1 cellular context compared by ENCODE assay signal in the genomic region with DNA sequence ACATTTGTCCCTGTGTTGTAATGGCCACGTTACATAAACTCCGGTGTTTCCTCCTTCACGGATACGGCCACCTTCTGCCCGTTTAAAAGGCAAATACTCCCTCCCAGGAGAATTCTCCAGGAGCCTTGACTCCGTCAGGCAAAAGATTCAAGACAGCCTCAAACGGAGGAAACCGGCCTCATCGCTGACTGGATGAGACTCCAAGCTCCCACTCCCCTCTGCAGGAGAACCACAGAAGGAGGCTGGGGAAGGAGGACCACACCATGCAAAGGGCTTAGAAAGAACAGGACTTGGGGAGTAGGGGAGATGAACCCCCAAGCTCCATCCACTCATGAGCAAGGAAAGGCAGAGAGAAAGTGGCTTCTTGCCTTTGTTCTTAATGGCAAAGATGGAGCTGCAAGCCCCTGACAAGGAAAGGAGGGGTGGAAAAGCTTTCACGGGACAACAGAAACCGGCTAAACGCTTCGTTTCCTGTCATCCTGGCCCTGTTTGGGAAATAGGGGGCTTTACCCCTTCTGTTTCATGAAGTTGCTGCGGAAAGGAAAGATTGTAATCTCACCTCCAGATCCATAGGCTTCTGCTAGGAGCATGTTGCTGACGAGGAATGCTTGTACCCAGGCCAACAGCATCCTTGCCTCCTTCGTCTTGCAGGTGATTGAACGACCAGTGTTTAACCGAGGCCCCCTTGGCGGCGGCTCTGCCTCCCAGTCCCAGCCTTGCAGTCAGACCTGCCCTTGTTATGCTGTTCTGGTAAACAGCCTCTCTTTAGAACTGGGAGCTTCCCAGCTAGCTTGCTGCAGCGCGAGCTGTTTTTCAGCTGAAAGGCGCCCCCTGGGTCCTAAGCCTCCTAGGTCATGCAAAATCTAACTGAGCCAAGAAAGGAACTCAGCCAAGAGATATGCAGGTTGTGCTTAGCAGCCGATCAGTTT.
A peak's percentile ranks its signal among the peaks of the same experiment; 100 is the strongest.
TF ChIP-seq lines count a peak whose summit lies in the region.

A gene with protein sequence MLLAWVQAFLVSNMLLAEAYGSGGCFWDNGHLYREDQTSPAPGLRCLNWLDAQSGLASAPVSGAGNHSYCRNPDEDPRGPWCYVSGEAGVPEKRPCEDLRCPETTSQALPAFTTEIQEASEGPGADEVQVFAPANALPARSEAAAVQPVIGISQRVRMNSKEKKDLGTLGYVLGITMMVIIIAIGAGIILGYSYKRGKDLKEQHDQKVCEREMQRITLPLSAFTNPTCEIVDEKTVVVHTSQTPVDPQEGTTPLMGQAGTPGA (minus strand): TSS at position 773 of the 929 bp plus-strand sequence. CDS start 144 bp downstream, at position 629.

TF ChIP-seq in HepG2, 621 proteins besides CTCF, POLR2A, EP300 and RAD21 (continued from another document and continues in another):
- TF ChIP-seq, protein P1, sequence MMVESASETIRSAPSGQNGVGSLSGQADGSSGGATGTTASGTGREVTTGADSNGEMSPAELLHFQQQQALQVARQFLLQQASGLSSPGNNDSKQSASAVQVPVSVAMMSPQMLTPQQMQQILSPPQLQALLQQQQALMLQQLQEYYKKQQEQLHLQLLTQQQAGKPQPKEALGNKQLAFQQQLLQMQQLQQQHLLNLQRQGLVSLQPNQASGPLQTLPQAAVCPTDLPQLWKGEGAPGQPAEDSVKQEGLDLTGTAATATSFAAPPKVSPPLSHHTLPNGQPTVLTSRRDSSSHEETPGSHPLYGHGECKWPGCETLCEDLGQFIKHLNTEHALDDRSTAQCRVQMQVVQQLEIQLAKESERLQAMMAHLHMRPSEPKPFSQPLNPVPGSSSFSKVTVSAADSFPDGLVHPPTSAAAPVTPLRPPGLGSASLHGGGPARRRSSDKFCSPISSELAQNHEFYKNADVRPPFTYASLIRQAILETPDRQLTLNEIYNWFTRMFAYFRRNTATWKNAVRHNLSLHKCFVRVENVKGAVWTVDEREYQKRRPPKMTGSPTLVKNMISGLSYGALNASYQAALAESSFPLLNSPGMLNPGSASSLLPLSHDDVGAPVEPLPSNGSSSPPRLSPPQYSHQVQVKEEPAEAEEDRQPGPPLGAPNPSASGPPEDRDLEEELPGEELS (CRISPR knock-in tag; IDR thresholded peaks at IDR 0.05), result peak; percentile 73
- TF ChIP-seq MEF2D (CRISPR knock-in tag; IDR thresholded peaks at IDR 0.05) (no peak), FOXA3 (CRISPR knock-in tag; IDR thresholded peaks at IDR 0.05) (peak; percentile 72), ZSCAN20 (CRISPR knock-in tag; IDR thresholded peaks at IDR 0.05; ENCODE audit: borderline replicate concordance) (no peak), ZNF777 (CRISPR knock-in tag; IDR thresholded peaks at IDR 0.05) (no peak), U2AF1 (optimal IDR thresholded peaks at IDR 0.05; ENCODE audit: low read depth, low read length) (no peak), RXRB (CRISPR knock-in tag; IDR thresholded peaks at IDR 0.05; ENCODE audit: borderline replicate concordance) (peak; percentile 63; the same call in 1 of the 2 replicates), SMC3 (IDR thresholded peaks at IDR 0.05; ENCODE audit: low read length) (peak; percentile 39; the same call in 1 of the 2 replicates), KDM1A (CRISPR knock-in tag; IDR thresholded peaks at IDR 0.05) (no peak), MEIS1 (CRISPR knock-in tag; IDR thresholded peaks at IDR 0.05; ENCODE audit: borderline replicate concordance) (0 out of 2 replicates have a peak, but pooled peaks have one; percentile 57), ZNF331 (CRISPR knock-in tag; IDR thresholded peaks at IDR 0.05) (0 out of 2 replicates have a peak, but pooled peaks have one; percentile 33), HNF4A (CRISPR knock-in tag; IDR thresholded peaks at IDR 0.05) (0 out of 2 replicates have a peak, but pooled peaks have one; percentile 23), ZNF605 (CRISPR knock-in tag; IDR thresholded peaks at IDR 0.05) (peak; percentile 32; the same call in 1 of the 2 replicates), ZNF883 (CRISPR knock-in tag; IDR thresholded peaks at IDR 0.05; ENCODE audit: not compliant biosample characterization) (no peak), FOXP1 (IDR thresholded peaks at IDR 0.05) (no peak), FOXP1 (CRISPR knock-in tag; IDR thresholded peaks at IDR 0.05) (peak; percentile 75), ZNF335 (CRISPR knock-in tag; IDR thresholded peaks at IDR 0.05) (no peak), ZMYM3 (CRISPR knock-in tag; IDR thresholded peaks at IDR 0.05) (peak; percentile 92), ARID2 (CRISPR knock-in tag; IDR thresholded peaks at IDR 0.05; ENCODE audit: borderline replicate concordance) (0 out of 2 replicates have a peak, but pooled peaks have one; percentile 64), ZFY (CRISPR knock-in tag; IDR thresholded peaks at IDR 0.05) (peak; percentile 34; the same call in 1 of the 2 replicates), KAT7 (CRISPR knock-in tag; IDR thresholded peaks at IDR 0.05; ENCODE audit: borderline replicate concordance) (no peak), ATM (IDR thresholded peaks at IDR 0.05; ENCODE audit: borderline replicate concordance) (no peak), ZMYM4 (CRISPR knock-in tag; IDR thresholded peaks at IDR 0.05) (peak; percentile 48; the same call in 1 of the 2 replicates), ZNF292 (CRISPR knock-in tag; IDR thresholded peaks at IDR 0.05; ENCODE audit: borderline replicate concordance, low read depth) (peak; percentile 92; the same call in 1 of the 2 replicates), SNAPC2 (CRISPR knock-in tag; IDR thresholded peaks at IDR 0.05) (peak; percentile 74; the same call in 1 of the 2 replicates), FOSL2 (CRISPR knock-in tag; IDR thresholded peaks at IDR 0.05) (peak; percentile 29; the same call in 1 of the 2 replicates), PHF8 (CRISPR knock-in tag; IDR thresholded peaks at IDR 0.05) (0 out of 2 replicates have a peak, but pooled peaks have one; percentile 24), ARNTL (CRISPR knock-in tag; IDR thresholded peaks at IDR 0.05) (no peak; the same call in none of the 2 replicates), ETV5 (CRISPR knock-in tag; IDR thresholded peaks at IDR 0.05; ENCODE audit: borderline replicate concordance) (peak; percentile 34; the same call in 1 of the 2 replicates), NR1H2 (CRISPR knock-in tag; IDR thresholded peaks at IDR 0.05; ENCODE audit: borderline replicate concordance, low read depth) (no peak), CEBPG (CRISPR knock-in tag; IDR thresholded peaks at IDR 0.05) (0 out of 2 replicates have a peak, but pooled peaks have one; percentile 3), ZNF430 (CRISPR knock-in tag; IDR thresholded peaks at IDR 0.05) (0 out of 2 replicates have a peak, but pooled peaks have one; percentile 51), CCDC6 (CRISPR knock-in tag; IDR thresholded peaks at IDR 0.05) (peak; percentile 58; the same call in 1 of the 2 replicates), SALL1 (CRISPR knock-in tag; IDR thresholded peaks at IDR 0.05) (peak; percentile 70; the same call in 1 of the 2 replicates), NR2F2 (IDR thresholded peaks at IDR 0.05; ENCODE audit: borderline replicate concordance, low read depth) (no peak), MTA1 (CRISPR knock-in tag; IDR thresholded peaks at IDR 0.05; ENCODE audit: borderline replicate concordance) (0 out of 2 replicates have a peak, but pooled peaks have one; percentile 24)
- TF ChIP-seq, protein P2, sequence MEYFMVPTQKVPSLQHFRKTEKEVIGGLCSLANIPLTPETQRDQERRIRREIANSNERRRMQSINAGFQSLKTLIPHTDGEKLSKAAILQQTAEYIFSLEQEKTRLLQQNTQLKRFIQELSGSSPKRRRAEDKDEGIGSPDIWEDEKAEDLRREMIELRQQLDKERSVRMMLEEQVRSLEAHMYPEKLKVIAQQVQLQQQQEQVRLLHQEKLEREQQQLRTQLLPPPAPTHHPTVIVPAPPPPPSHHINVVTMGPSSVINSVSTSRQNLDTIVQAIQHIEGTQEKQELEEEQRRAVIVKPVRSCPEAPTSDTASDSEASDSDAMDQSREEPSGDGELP (IDR thresholded peaks at IDR 0.05; ENCODE audit: borderline replicate concordance, low read depth), result peak; percentile 71; the same call in 1 of the 2 replicates
- TF ChIP-seq, protein P3, sequence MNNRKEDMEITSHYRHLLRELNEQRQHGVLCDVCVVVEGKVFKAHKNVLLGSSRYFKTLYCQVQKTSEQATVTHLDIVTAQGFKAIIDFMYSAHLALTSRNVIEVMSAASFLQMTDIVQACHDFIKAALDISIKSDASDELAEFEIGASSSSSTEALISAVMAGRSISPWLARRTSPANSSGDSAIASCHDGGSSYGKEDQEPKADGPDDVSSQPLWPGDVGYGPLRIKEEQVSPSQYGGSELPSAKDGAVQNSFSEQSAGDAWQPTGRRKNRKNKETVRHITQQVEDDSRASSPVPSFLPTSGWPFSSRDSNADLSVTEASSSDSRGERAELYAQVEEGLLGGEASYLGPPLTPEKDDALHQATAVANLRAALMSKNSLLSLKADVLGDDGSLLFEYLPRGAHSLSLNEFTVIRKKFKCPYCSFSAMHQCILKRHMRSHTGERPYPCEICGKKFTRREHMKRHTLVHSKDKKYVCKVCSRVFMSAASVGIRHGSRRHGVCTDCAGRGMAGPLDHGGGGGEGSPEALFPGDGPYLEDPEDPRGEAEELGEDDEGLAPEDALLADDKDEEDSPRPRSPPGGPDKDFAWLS (CRISPR knock-in tag; IDR thresholded peaks at IDR 0.05; ENCODE audit: borderline replicate concordance), result peak; percentile 49; the same call in 1 of the 2 replicates
- TF ChIP-seq, protein P4, sequence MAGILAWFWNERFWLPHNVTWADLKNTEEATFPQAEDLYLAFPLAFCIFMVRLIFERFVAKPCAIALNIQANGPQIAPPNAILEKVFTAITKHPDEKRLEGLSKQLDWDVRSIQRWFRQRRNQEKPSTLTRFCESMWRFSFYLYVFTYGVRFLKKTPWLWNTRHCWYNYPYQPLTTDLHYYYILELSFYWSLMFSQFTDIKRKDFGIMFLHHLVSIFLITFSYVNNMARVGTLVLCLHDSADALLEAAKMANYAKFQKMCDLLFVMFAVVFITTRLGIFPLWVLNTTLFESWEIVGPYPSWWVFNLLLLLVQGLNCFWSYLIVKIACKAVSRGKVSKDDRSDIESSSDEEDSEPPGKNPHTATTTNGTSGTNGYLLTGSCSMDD (CRISPR knock-in tag; IDR thresholded peaks at IDR 0.05), result no peak
- TF ChIP-seq, protein P5, sequence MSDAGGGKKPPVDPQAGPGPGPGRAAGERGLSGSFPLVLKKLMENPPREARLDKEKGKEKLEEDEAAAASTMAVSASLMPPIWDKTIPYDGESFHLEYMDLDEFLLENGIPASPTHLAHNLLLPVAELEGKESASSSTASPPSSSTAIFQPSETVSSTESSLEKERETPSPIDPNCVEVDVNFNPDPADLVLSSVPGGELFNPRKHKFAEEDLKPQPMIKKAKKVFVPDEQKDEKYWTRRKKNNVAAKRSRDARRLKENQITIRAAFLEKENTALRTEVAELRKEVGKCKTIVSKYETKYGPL (CRISPR knock-in tag; IDR thresholded peaks at IDR 0.05), result no peak
- TF ChIP-seq, protein P6, sequence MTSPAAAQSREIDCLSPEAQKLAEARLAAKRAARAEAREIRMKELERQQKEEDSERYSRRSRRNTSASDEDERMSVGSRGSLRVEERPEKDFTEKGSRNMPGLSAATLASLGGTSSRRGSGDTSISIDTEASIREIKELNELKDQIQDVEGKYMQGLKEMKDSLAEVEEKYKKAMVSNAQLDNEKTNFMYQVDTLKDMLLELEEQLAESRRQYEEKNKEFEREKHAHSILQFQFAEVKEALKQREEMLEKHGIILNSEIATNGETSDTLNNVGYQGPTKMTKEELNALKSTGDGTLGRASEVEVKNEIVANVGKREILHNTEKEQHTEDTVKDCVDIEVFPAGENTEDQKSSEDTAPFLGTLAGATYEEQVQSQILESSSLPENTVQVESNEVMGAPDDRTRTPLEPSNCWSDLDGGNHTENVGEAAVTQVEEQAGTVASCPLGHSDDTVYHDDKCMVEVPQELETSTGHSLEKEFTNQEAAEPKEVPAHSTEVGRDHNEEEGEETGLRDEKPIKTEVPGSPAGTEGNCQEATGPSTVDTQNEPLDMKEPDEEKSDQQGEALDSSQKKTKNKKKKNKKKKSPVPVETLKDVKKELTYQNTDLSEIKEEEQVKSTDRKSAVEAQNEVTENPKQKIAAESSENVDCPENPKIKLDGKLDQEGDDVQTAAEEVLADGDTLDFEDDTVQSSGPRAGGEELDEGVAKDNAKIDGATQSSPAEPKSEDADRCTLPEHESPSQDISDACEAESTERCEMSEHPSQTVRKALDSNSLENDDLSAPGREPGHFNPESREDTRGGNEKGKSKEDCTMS (CRISPR knock-in tag; conservative IDR thresholded peaks at IDR 0.05), result no peak
- TF ChIP-seq, protein P7, sequence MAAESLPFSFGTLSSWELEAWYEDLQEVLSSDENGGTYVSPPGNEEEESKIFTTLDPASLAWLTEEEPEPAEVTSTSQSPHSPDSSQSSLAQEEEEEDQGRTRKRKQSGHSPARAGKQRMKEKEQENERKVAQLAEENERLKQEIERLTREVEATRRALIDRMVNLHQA (CRISPR knock-in tag; IDR thresholded peaks at IDR 0.05), result no peak
- TF ChIP-seq, protein P8, sequence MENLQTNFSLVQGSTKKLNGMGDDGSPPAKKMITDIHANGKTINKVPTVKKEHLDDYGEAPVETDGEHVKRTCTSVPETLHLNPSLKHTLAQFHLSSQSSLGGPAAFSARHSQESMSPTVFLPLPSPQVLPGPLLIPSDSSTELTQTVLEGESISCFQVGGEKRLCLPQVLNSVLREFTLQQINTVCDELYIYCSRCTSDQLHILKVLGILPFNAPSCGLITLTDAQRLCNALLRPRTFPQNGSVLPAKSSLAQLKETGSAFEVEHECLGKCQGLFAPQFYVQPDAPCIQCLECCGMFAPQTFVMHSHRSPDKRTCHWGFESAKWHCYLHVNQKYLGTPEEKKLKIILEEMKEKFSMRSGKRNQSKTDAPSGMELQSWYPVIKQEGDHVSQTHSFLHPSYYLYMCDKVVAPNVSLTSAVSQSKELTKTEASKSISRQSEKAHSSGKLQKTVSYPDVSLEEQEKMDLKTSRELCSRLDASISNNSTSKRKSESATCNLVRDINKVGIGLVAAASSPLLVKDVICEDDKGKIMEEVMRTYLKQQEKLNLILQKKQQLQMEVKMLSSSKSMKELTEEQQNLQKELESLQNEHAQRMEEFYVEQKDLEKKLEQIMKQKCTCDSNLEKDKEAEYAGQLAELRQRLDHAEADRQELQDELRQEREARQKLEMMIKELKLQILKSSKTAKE (CRISPR knock-in tag; IDR thresholded peaks at IDR 0.05; ENCODE audit: borderline replicate concordance), result no peak
